28 cellular contexts compared by ENCODE assay signal in genomic region chr15:32003558-32003957, GRCh38. TPM values are rescaled to one million over a fixed set of nuclear protein-coding genes. Genes with fewer than 3 reads are reported as not detected.
"Had no signal": no experiment of that assay in that cellular context is flagged by ENCODE, and none has a peak within 500 bp of the region (broad histone marks: within the 10 kb centered on the region; RNA-seq: fewer than 3 reads in every experiment).

No MANE protein-coding gene starts in this region.

- H3K9me3 ChIP-seq: gastrocnemius medialis, left lung, psoas muscle, spleen, testis, tibial artery had no signal

- H3K4me3 Mint-ChIP-seq: naive thymus-derived CD4-positive, alpha-beta T cell; nephron; neural progenitor cell; stimulated activated memory B cell treated with anti-CD40 and anti-IgM and Interleukin-4, amounts not matched to agents 10 μg/mL and 1 μg/mL and 100 μg/mL, for 72 hours; type B pancreatic cell had no signal

- H2AFZ ChIP-seq: neural progenitor cell, parathyroid adenoma had no signal

- H3K4me1 Mint-ChIP-seq: naive thymus-derived CD4-positive, alpha-beta T cell; nephron; neural progenitor cell; stimulated activated memory B cell treated with anti-CD40 and anti-IgM and Interleukin-4, amounts not matched to agents 10 μg/mL and 1 μg/mL and 100 μg/mL, for 72 hours had no signal

- DNase-seq: dorsolateral prefrontal cortex; effector CD4-positive, alpha-beta T cell; foreskin fibroblast; gastrocnemius medialis; head of caudate nucleus; kidney; left cardiac atrium; left lung; mesenchymal stem cell; midbrain; naive thymus-derived CD4-positive, alpha-beta T cell; psoas muscle; right cardiac atrium; spleen; stimulated activated CD4-positive, alpha-beta T cell treated with anti-CD3 and anti-CD28 coated beads, Interleukin-4, amount 100 ng/mL, for 4 hours; stimulated activated naive CD8-positive, alpha-beta T cell treated with anti-CD3 and anti-CD28 coated beads, Interleukin-15, Interleukin-2, amounts not matched to agents 100 U/mL and 50 U/mL, for 24 hours; substantia nigra; testis; tibial artery had no signal

- H3K36me3 ChIP-seq: gastrocnemius medialis, left lung, neural progenitor cell, spleen, tibial artery had no signal

- H3K4me3 ChIP-seq: dorsolateral prefrontal cortex, gastrocnemius medialis, left lung, neural progenitor cell, psoas muscle, skin epidermis, spleen, testis, tibial artery had no signal

- H3K27ac Mint-ChIP-seq: naive thymus-derived CD4-positive, alpha-beta T cell; nephron; neural progenitor cell; stimulated activated memory B cell treated with anti-CD40 and anti-IgM and Interleukin-4, amounts not matched to agents 10 μg/mL and 1 μg/mL and 100 μg/mL, for 72 hours; type B pancreatic cell had no signal

- H3K27me3 ChIP-seq: gastrocnemius medialis, left lung, neural progenitor cell, spleen, testis, tibial artery had no signal

- H3K4me2 ChIP-seq: neural progenitor cell had no signal

- ATAC-seq: esophagus mucosa; gastrocnemius medialis; left cardiac atrium; left lung; naive thymus-derived CD4-positive, alpha-beta T cell; psoas muscle; right cardiac atrium; stimulated activated memory B cell treated with anti-CD40 and anti-IgM and Interleukin-4, amounts not matched to agents 10 μg/mL and 1 μg/mL and 100 μg/mL, for 72 hours; stimulated activated naive CD8-positive, alpha-beta T cell treated with anti-CD3 and anti-CD28 coated beads, Interleukin-15, Interleukin-2, amounts not matched to agents 100 U/mL and 50 U/mL, for 24 hours had no signal

- H3K9me3 Mint-ChIP-seq: nephron, neural progenitor cell, type B pancreatic cell had no signal

- H3K9ac ChIP-seq: neural progenitor cell, parathyroid adenoma had no signal

- H3K36me3 Mint-ChIP-seq: naive thymus-derived CD4-positive, alpha-beta T cell; neural progenitor cell; stimulated activated memory B cell treated with anti-CD40 and anti-IgM and Interleukin-4, amounts not matched to agents 10 μg/mL and 1 μg/mL and 100 μg/mL, for 72 hours; type B pancreatic cell had no signal

- H3K79me2 ChIP-seq: parathyroid adenoma had no signal

- H3K27ac ChIP-seq: dorsolateral prefrontal cortex, epithelial cell of prostate, gastrocnemius medialis, left lung, neural progenitor cell, parathyroid adenoma, psoas muscle, skin epidermis, spleen, testis, tibial artery had no signal

- H3K4me1 ChIP-seq: gastrocnemius medialis, left lung, neural progenitor cell, parathyroid adenoma, psoas muscle, spleen, testis, tibial artery had no signal

RNA-seq across cellular contexts. Expression of gene CHRNA7, which starts 26.8 kb away (rescaled TPM):
- total RNA-seq: lung microvascular endothelial cell had no signal
